In the genomic region with DNA sequence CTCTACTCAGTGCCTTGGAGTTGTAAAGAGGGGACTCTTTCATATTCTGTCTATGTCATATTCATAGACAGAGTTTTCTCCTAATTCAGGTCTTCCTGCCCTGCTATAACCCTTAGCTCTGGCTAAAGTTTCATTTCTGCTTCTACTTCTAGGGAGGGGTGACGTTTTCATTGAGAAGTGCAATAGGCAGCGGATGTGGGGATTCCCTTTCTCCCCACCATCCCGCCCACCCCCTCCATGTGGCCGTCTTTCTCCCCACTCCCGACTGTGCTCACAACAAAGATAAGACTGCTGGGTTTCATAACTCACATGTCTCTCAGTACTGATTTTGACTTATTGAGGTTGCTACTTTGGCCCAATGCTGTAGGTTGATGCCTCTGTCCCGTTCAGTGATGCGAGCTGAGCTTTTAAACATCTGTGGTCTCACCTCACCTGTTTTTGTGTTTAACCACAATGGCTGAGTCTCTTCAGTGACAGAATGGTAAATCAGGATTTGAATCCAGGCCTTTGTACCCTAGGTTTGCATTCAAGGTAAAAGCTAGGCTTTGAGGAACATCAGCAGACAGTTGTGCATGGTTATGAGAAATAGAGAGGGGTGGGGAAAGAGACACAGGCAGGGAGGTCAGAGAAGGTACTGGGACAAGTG, we compare ENCODE assay signal across 8 cellular contexts. TPM values are rescaled to one million over a fixed set of nuclear protein-coding genes. Genes with fewer than 3 reads are reported as not detected.
DNase-seq lines count a peak whose midpoint lies in the region; ATAC-seq and TF ChIP-seq lines count a peak whose summit lies in the region.

No MANE protein-coding gene starts in this region.

- H3K4me2 ChIP-seq in trophoblast cell (ENCODE audit: low read length), result no peak overlapping the region

- H3K4me1 ChIP-seq in trophoblast cell (ENCODE audit: control insufficient read depth in 1 of 2, insufficient read depth in 2 of 2, low read length in 2 of 2) (peaks cover 3 to 9% of the 10 kb centered on the region in 2 experiments), esophagus squamous epithelium (peaks cover 0 to 19% (median 0%) of the 10 kb centered on the region in 3 donors), HAP-1 (peaks cover 10% of the 10 kb centered on the region)

- H3K9me3 ChIP-seq in trophoblast cell (ENCODE audit: insufficient read depth, low read depth, low read length) (no peaks in the 10 kb centered on the region), esophagus squamous epithelium (no peaks in the 10 kb centered on the region), HAP-1 (peaks cover 5% of the 10 kb centered on the region)

- H3K79me1 ChIP-seq in trophoblast cell (ENCODE audit: low read length), result peaks cover 7% of the 10 kb centered on the region

- H2BK5ac ChIP-seq in trophoblast cell (ENCODE audit: low read depth, low read length, poor library complexity), result no peak overlapping the region

- no peak overlapping the region for H3K27ac ChIP-seq in trophoblast cell (ENCODE audit: low read depth, low read length)
- H3K27ac ChIP-seq in esophagus squamous epithelium, result no peak overlapping the region

- H3K9ac ChIP-seq in trophoblast cell (ENCODE audit: low read length), result no peak overlapping the region

- peak overlapping the region; percentile 28 for H2BK12ac ChIP-seq in trophoblast cell (ENCODE audit: low read length)

- no peak overlapping the region for H3K14ac ChIP-seq in trophoblast cell (ENCODE audit: low read length)

- peaks cover 12% of the 10 kb centered on the region for H3K27me3 Mint-ChIP-seq in T-helper 2 cell treated with Interferon-gamma antibody and Interleukin-4, amounts not matched to agents 5 μg/mL and 100 μg/mL, for 36 hours (ENCODE audit: low read depth)

- H3K27me3 ChIP-seq in trophoblast cell (ENCODE audit: insufficient read depth, low read length) (no peaks in the 10 kb centered on the region), esophagus squamous epithelium (no peaks in the 10 kb centered on the region), HAP-1 (ENCODE audit: low read depth) (no peaks in the 10 kb centered on the region)

- no peak overlapping the region for H4K12ac ChIP-seq in trophoblast cell (ENCODE audit: low read depth, low read length)

- peak overlapping the region; percentile 12 for H3K27ac Mint-ChIP-seq in T-helper 2 cell treated with Interferon-gamma antibody and Interleukin-4, amounts not matched to agents 5 μg/mL and 100 μg/mL, for 36 hours

- peak overlapping the region; percentile 57 for H4K91ac ChIP-seq in trophoblast cell (ENCODE audit: low read depth, low read length)

- TF ChIP-seq CTCF in esophagus squamous epithelium (IDR thresholded peaks at IDR 0.05), result no peak

- H4K8ac ChIP-seq in trophoblast cell (ENCODE audit: low read depth, low read length), result peak overlapping the region; percentile 12

- no CpG with 5 or more reads among the region's 7 CpGs for WGBS in trophoblast cell (ENCODE audit: extremely low coverage, insufficient coverage, insufficient read length)
- 53 to 85% methylated on average over 6 of the region's 7 CpGs for WGBS in esophagus squamous epithelium, 2 donors

- H3K4ac ChIP-seq in trophoblast cell (ENCODE audit: low read depth, low read length), result no peak overlapping the region

- H3K4me3 Mint-ChIP-seq in T-helper 2 cell treated with Interferon-gamma antibody and Interleukin-4, amounts not matched to agents 5 μg/mL and 100 μg/mL, for 36 hours, result peak overlapping the region; percentile 41

- H3K36me3 ChIP-seq in trophoblast cell (ENCODE audit: control insufficient read depth in 1 of 2, insufficient read depth in 2 of 2, low read length in 2 of 2) (no peaks in the 10 kb centered on the region), esophagus squamous epithelium (no peaks in the 10 kb centered on the region), HAP-1 (replicated peaks) (no peaks in the 10 kb centered on the region)

- peak overlapping the region; percentile 41 for H2BK120ac ChIP-seq in trophoblast cell (ENCODE audit: insufficient read depth, low read length, poor library complexity)

- H3K18ac ChIP-seq in trophoblast cell (ENCODE audit: low read length), result no peak overlapping the region

- no peak for TF ChIP-seq POLR2A in esophagus squamous epithelium (IDR thresholded peaks at IDR 0.05)

- H3K79me2 ChIP-seq in trophoblast cell (ENCODE audit: control insufficient read depth, insufficient read depth, low read length, poor library complexity), result no peaks in the 10 kb centered on the region

- peaks cover 29% of the 10 kb centered on the region for H3K4me1 Mint-ChIP-seq in T-helper 2 cell treated with Interferon-gamma antibody and Interleukin-4, amounts not matched to agents 5 μg/mL and 100 μg/mL, for 36 hours (ENCODE audit: low read depth)

- DNase-seq in T-helper 2 cell treated with Interferon-gamma antibody and Interleukin-4, amounts not matched to agents 5 μg/mL and 100 μg/mL, for 36 hours (ENCODE audit: low spot score), result peak; percentile 47
- DNase-seq in trophoblast cell (peak in 1 of 2 donors; percentile 19), esophagus squamous epithelium (lab: John Stamatoyannopoulos, UW) (no peak), SW 1271 (lab: John Stamatoyannopoulos, UW) (no peak), kidney glomerular epithelial cell (lab: John Stamatoyannopoulos, UW) (no peak), HAP-1 (ENCODE audit: low spot score in 2 of 2) (no peak)

- intact Hi-C loops in esophagus squamous epithelium (cut with DNase I), result loop anchor here (10.0 kb wide), 1 partner anchor 176 kb away; no protein-coding TSS in a partner anchor

- H3K36me3 Mint-ChIP-seq in T-helper 2 cell treated with Interferon-gamma antibody and Interleukin-4, amounts not matched to agents 5 μg/mL and 100 μg/mL, for 36 hours (ENCODE audit: low read depth), result no peaks in the 10 kb centered on the region

- peak overlapping the region; percentile 12 for H2AK5ac ChIP-seq in trophoblast cell (ENCODE audit: low read length)

- H3K9me3 Mint-ChIP-seq in T-helper 2 cell treated with Interferon-gamma antibody and Interleukin-4, amounts not matched to agents 5 μg/mL and 100 μg/mL, for 36 hours, result no peaks in the 10 kb centered on the region

- no peak overlapping the region for H2AFZ ChIP-seq in trophoblast cell (ENCODE audit: insufficient read depth, low read length, poor library complexity)

- ATAC-seq in GM19025 (IDR thresholded peaks at IDR 0.05; ENCODE audit: low read depth, unreplicated experiment) (peak; percentile 74), HG02970 (IDR thresholded peaks at IDR 0.05; ENCODE audit: low FRiP score, unreplicated experiment) (peak; percentile 36)

- in situ Hi-C loops in HAP-1 (cut with MboI; ENCODE audit: low sequenced_read_pairs), result loop anchor here (10.0 kb wide), 1 partner anchor 166 kb away; no protein-coding TSS in a partner anchor

- H3K4me3 ChIP-seq in trophoblast cell (ENCODE audit: low read depth, low read length) (no peak overlapping the region), esophagus squamous epithelium (no peak overlapping the region), HAP-1 (no peak overlapping the region)

- H3K23ac ChIP-seq in trophoblast cell (ENCODE audit: low read length), result no peak overlapping the region

RNA-seq across cellular contexts. Expression of gene KIF14, which starts 7.8 kb away (rescaled TPM):
- polyA plus RNA-seq in trophoblast cell (2013), result 11.4 and 12.3 TPM in 2 replicates
- total RNA-seq in esophagus squamous epithelium, result 1 to 10 TPM; 1.5 to 5.8 (median 3.1) TPM

RNA-seq across cellular contexts. Expression of gene DDX59, which starts 41.4 kb away (rescaled TPM):
- 20.7 and 21.7 TPM in 2 replicates for polyA plus RNA-seq in trophoblast cell (2013)
- 10 to 100 TPM; 10.2 to 16.8 (median 12.4) TPM for total RNA-seq in esophagus squamous epithelium
